Comparison of ENCODE assay signal across 26 cellular contexts in genomic region chr1:211532086-211532439, GRCh38. TPM values are rescaled to one million over a fixed set of nuclear protein-coding genes. Genes with fewer than 3 reads are reported as not detected.
A peak's percentile ranks its signal among the peaks of the same experiment; 100 is the strongest.
DNase-seq lines count a peak whose midpoint lies in the region; ATAC-seq and TF ChIP-seq lines count a peak whose summit lies in the region.
"Had no signal": no experiment of that assay in that cellular context is flagged by ENCODE, and none has a peak within 500 bp of the region (broad histone marks: within the 10 kb centered on the region; RNA-seq: fewer than 3 reads in every experiment).

No MANE protein-coding gene starts in this region.

- no peak for TF ChIP-seq POLR2A in spleen (IDR thresholded peaks at IDR 0.05)

- H3K9me3 ChIP-seq in spleen = no peaks in the 10 kb centered on the region
- H3K9me3 ChIP-seq: BE2C had no signal

- DNase-seq in Right ventricle myocardium superior (no peak), Right ventricle myocardium inferior (ENCODE audit: missing footprints) (no peak), caudate nucleus (lab: John Stamatoyannopoulos, UW) (no peak), myocyte (ENCODE audit: low read depth) (peak; percentile 73), spleen (peak; percentile 49), H7 (no peak)
- no peak for DNase-seq in activated CD8-positive, alpha-beta memory T cell treated with anti-CD3 and anti-CD28 coated beads for 24 hours
- DNase-seq: BE2C; CD4-positive, CD25-positive, alpha-beta regulatory T cell; HFFc6; Karpas-422; NCI-H1092 treated with DMSO at 0.1 percent for 48 hours; NCI-H1436; NCI-H187; NCI-H2081 treated with DMSO at 0.1 percent for 48 hours; NCI-H2171; NCI-H226; NCI-H510A; NCI-H69; SIG-M5 had no signal

- ATAC-seq in Right ventricle myocardium superior (ENCODE audit: poor library complexity) (peak; percentile 17), Right ventricle myocardium inferior (no peak), esophagus mucosa (no peak)
- ATAC-seq: Panc1 had no signal

- H3K4me1 ChIP-seq in spleen = peaks cover 0 to 30% (median 11%) of the 10 kb centered on the region in 6 donors
- H3K4me1 ChIP-seq: BE2C had no signal

- H3K27me3 ChIP-seq in spleen (replicated peaks in 1 of 7) (no peaks in the 10 kb centered on the region), H7 (ENCODE audit: control insufficient read depth, insufficient read depth, low read length) (no peaks in the 10 kb centered on the region; the same call in none of the 2 replicates)
- H3K27me3 ChIP-seq: BE2C had no signal

- H3K27ac ChIP-seq in caudate nucleus (ENCODE audit: low read depth, low read length) (peak overlapping the region; percentile 54), spleen (no peak overlapping the region)
- H3K27ac ChIP-seq: 22Rv1, RWPE1, SK-N-MC had no signal

- WGBS in spleen, 5 donors = 79 to 95% (median 85%) methylated on average over 6 of the region's 6 CpGs

- H3K4me3 ChIP-seq in spleen (no peak overlapping the region), H7 (ENCODE audit: insufficient read depth, low read depth, low read length) (no peak overlapping the region)
- H3K4me3 ChIP-seq: SK-N-MC had no signal

- intact Hi-C loops in Right ventricle myocardium superior (cut with DNase I) = no loop called here
- intact Hi-C loops in Right ventricle myocardium inferior (cut with DNase I) = no loop called here
- intact Hi-C loops in spleen (cut with DNase I; ENCODE audit: low total_unique reads) = no loop called here

- H3K36me3 ChIP-seq in spleen (no peaks in the 10 kb centered on the region), H7 (replicated peaks; ENCODE audit: control insufficient read depth, insufficient read depth, low read length) (no peaks in the 10 kb centered on the region)
- H3K36me3 ChIP-seq: BE2C had no signal

- TF ChIP-seq CTCF in spleen (IDR thresholded peaks at IDR 0.05 in 8 of 11, conservative IDR thresholded peaks at IDR 0.05 in 3 of 11) = no peak

RNA-seq across cellular contexts. Expression of gene RD3, which starts 40.1 kb away (rescaled TPM):
- total RNA-seq in Right ventricle myocardium superior = not detected
- not detected for total RNA-seq in Right ventricle myocardium inferior
- 0.52 and 0.56 TPM in 2 replicates for total RNA-seq in myocyte
- polyA plus RNA-seq in myocyte (2012) = 0.08 TPM
- total RNA-seq in spleen = not detected
- not detected for polyA plus RNA-seq in spleen
- total RNA-seq in H7 (2014; rRNA removed; shearing (Covaris generic)) = 0.11 TPM in 1 of 2 replicates, not detected in the other
- not detected for total RNA-seq in esophagus mucosa
- total RNA-seq: CD4-positive, CD25-positive, alpha-beta regulatory T cell; HFFc6 had no signal
- polyA plus RNA-seq: CD4-positive, CD25-positive, alpha-beta regulatory T cell; IgD-negative memory B cell had no signal

RNA-seq across cellular contexts. Expression of gene SLC30A1, which starts 46.9 kb away (rescaled TPM):
- total RNA-seq in Right ventricle myocardium superior = 9.8 TPM
- 11.5 TPM for total RNA-seq in Right ventricle myocardium inferior
- 16.3 and 20.4 TPM in 2 replicates for total RNA-seq in myocyte
- 12.6 TPM for polyA plus RNA-seq in myocyte (2012)
- total RNA-seq in spleen = 10 to 100 TPM; 28.0 to 38.5 (median 32.8) TPM
- 1 to 10 TPM; 3.0 to 5.8 (median 3.3) TPM for polyA plus RNA-seq in spleen
- total RNA-seq in H7 (2014; rRNA removed; shearing (Covaris generic)) = 9.1 and 12.4 TPM in 2 replicates
- total RNA-seq in esophagus mucosa = 14.1 TPM

Comparison
In these comparisons a context has a peak if more than half of its experiments do, and no peak if none do; other contexts are left out.
1. DNase-seq: peak in myocyte (single experiment) and spleen (single experiment); none in Right ventricle myocardium superior (single experiment), Right ventricle myocardium inferior (single experiment), caudate nucleus (0 of 61), activated CD8-positive, alpha-beta memory T cell treated with anti-CD3 and anti-CD28 coated beads for 24 hours (single experiment) and H7 (single experiment).